1 cellular context compared by ENCODE assay signal in genomic region chr3:50155891-50156290, GRCh38.
TF ChIP-seq lines count a peak whose summit lies in the region.

No MANE protein-coding gene starts in this region.

TF ChIP-seq in GM12878, 131 proteins besides CTCF, POLR2A, EP300 and RAD21:
- TF ChIP-seq CHD2 (IDR thresholded peaks at IDR 0.05; ENCODE audit: borderline replicate concordance, low read depth, low read length) (no peak), TCF3 (IDR thresholded peaks at IDR 0.05; ENCODE audit: borderline replicate concordance, insufficient read depth, low read depth, low read length) (no peak), TCF12 (IDR thresholded peaks at IDR 0.05; ENCODE audit: low read depth, low read length) (no peak), ZNF384 (IDR thresholded peaks at IDR 0.05; ENCODE audit: borderline replicate concordance, low read depth, low read length) (no peak)
